Comparison of ENCODE assay signal across 8 cellular contexts in the genomic region with DNA sequence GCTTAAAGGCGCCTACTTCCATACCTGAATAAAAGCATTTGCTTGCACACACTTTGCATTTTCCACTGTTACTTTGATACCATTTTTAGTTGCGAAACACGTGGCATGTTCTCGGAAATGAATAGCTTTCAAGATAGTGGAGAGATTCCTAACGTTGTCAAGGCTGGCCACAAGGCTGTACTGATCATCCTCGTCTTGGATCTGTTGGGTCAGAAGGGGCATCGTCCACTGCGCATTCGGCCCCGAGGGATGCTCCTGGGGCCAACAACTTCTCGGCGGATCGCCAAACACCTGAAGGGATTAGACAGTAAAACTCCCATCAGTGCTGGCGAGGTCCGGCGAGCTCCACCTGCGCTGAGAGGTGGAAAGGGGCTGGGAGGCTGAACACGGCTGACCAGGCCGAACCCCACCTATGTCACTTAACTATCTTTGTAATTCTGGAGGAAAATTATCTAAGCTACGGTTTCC. TPM values are rescaled to one million over a fixed set of nuclear protein-coding genes. Genes with fewer than 3 reads are reported as not detected.
DNase-seq lines count a peak whose midpoint lies in the region; ATAC-seq and TF ChIP-seq lines count a peak whose summit lies in the region.

No MANE protein-coding gene starts in this region.

- peaks cover 34% of the 10 kb centered on the region for H3K4me1 ChIP-seq in CD8-positive, alpha-beta memory T cell (ENCODE audit: insufficient read depth, low read length)
- H3K4me1 ChIP-seq in fibroblast of lung (ENCODE audit: control insufficient read depth, extremely low read depth, insufficient read depth, low read length) (peaks cover 4% of the 10 kb centered on the region), osteoblast (ENCODE audit: insufficient read depth, low read length) (peaks cover 29% of the 10 kb centered on the region)

- H3K36me3 ChIP-seq in CD8-positive, alpha-beta memory T cell (ENCODE audit: insufficient read depth, low read length), result peaks cover 19% of the 10 kb centered on the region
- H3K36me3 ChIP-seq in fibroblast of lung (ENCODE audit: control insufficient read depth, insufficient read depth, low read length) (peaks cover 8% of the 10 kb centered on the region), osteoblast (ENCODE audit: insufficient read depth, low read length) (peaks cover 27% of the 10 kb centered on the region)

- POLR2A ChIA-PET in CD8-positive, alpha-beta memory T cell (lab: Charles Lee), result interaction anchor here (0.7 to 4.0 kb wide), 4 partner anchors 14 to 1962 kb away, joined by 3 to 97 read pairs (median 9); a partner anchor contains a TSS

- H3K9ac ChIP-seq in fibroblast of lung (ENCODE audit: insufficient read depth, low read length), result peak overlapping the region; percentile 80

- peak in 1 of 5 donors; percentile 2 for DNase-seq in CD8-positive, alpha-beta memory T cell
- peak; percentile 49 for DNase-seq in UCSD-AML1 (lab: John Stamatoyannopoulos, UW; ENCODE audit: unreplicated experiment)
- DNase-seq in fibroblast of lung (ENCODE audit: low read depth in 2 of 2), result peak in 1 of 2 donors; percentile 45
- DNase-seq in osteoblast (ENCODE audit: insufficient read length, low spot score, missing footprints), result peak; percentile 55
- no peak for DNase-seq in NCI-H1092 (lab: John Stamatoyannopoulos, UW)
- no peak for DNase-seq in T-helper 17 cell

- H3K9me3 Mint-ChIP-seq in CD8-positive, alpha-beta memory T cell, result no peaks in the 10 kb centered on the region

- H3K4me3 ChIP-seq in CD8-positive, alpha-beta memory T cell (ENCODE audit: low read length), result peak overlapping the region; percentile 78
- peak overlapping the region; percentile 65 to 99 (median 95) for H3K4me3 ChIP-seq in fibroblast of lung (replicated peaks in 1 of 4; ENCODE audit: control extremely low read depth in 1 of 4, insufficient read depth in 1 of 4, low read depth in 3 of 4, low read length in 4 of 4)
- H3K4me3 ChIP-seq in osteoblast (ENCODE audit: insufficient read depth, low read length), result peak overlapping the region; percentile 96

- peak; percentile 14 for ATAC-seq in GM19452 (IDR thresholded peaks at IDR 0.05; ENCODE audit: unreplicated experiment)
- peak; percentile 24 for ATAC-seq in HG03439 (IDR thresholded peaks at IDR 0.05; ENCODE audit: unreplicated experiment)
- no peak for ATAC-seq in T-helper 17 cell

- no peak for TF ChIP-seq CTCF in fibroblast of lung (conservative IDR thresholded peaks at IDR 0.05 in 1 of 2, IDR thresholded peaks at IDR 0.05 in 1 of 2; ENCODE audit: low read depth in 1 of 2, low read length in 2 of 2)
- no peak for TF ChIP-seq CTCF in osteoblast (IDR thresholded peaks at IDR 0.05; ENCODE audit: extremely low read depth, low read depth, low read length)

- H4K20me1 ChIP-seq in fibroblast of lung (ENCODE audit: control insufficient read depth, extremely low read depth, insufficient read depth, low read length), result no peaks in the 10 kb centered on the region
- peaks cover 5% of the 10 kb centered on the region for H4K20me1 ChIP-seq in osteoblast (ENCODE audit: insufficient read depth, low read length)

- H3K4me1 Mint-ChIP-seq in CD8-positive, alpha-beta memory T cell, result peaks cover 28 to 49% (median 38%) of the 10 kb centered on the region in 3 donors
- peaks cover 35% of the 10 kb centered on the region for H3K4me1 Mint-ChIP-seq in T-helper 17 cell

- peaks cover 0 to 36% (median 4%) of the 10 kb centered on the region in 3 donors for H3K36me3 Mint-ChIP-seq in CD8-positive, alpha-beta memory T cell
- peaks cover 2% of the 10 kb centered on the region for H3K36me3 Mint-ChIP-seq in T-helper 17 cell (ENCODE audit: low read depth)

- H3K27ac ChIP-seq in CD8-positive, alpha-beta memory T cell (ENCODE audit: low read depth, low read length), result peak overlapping the region; percentile 89
- H3K27ac ChIP-seq in fibroblast of lung (ENCODE audit: insufficient read depth, low read length), result peak overlapping the region; percentile 75
- H3K27ac ChIP-seq in osteoblast (ENCODE audit: low read depth, low read length), result peak overlapping the region; percentile 82

- no peak overlapping the region for H3K27ac Mint-ChIP-seq in CD8-positive, alpha-beta memory T cell
- no peak overlapping the region for H3K27ac Mint-ChIP-seq in T-helper 17 cell

- H3K27me3 Mint-ChIP-seq in CD8-positive, alpha-beta memory T cell, result no peaks in the 10 kb centered on the region
- no peaks in the 10 kb centered on the region for H3K27me3 Mint-ChIP-seq in T-helper 17 cell

- CTCF ChIA-PET in CD8-positive, alpha-beta memory T cell (lab: Charles Lee), result interaction anchor here (0.7 to 4.1 kb wide), 7 partner anchors 9 to 88 kb away, joined by 3 to 32 read pairs (median 4); a partner anchor contains a TSS

- H2AFZ ChIP-seq in fibroblast of lung (ENCODE audit: low read length), result peak overlapping the region; percentile 27
- peak overlapping the region; percentile 95 for H2AFZ ChIP-seq in osteoblast (ENCODE audit: low read length)

- peaks cover 69% of the 10 kb centered on the region for H3K79me2 ChIP-seq in fibroblast of lung (ENCODE audit: control insufficient read depth, insufficient read depth, low read length)
- peaks cover 65% of the 10 kb centered on the region for H3K79me2 ChIP-seq in osteoblast (ENCODE audit: insufficient read depth, low read length)

- no peak overlapping the region for H3K4me3 Mint-ChIP-seq in CD8-positive, alpha-beta memory T cell
- H3K4me3 Mint-ChIP-seq in T-helper 17 cell, result no peak overlapping the region

- H3K4me2 ChIP-seq in fibroblast of lung (ENCODE audit: extremely low read depth, insufficient read depth, low read length), result peak overlapping the region; percentile 94
- peak overlapping the region; percentile 98 for H3K4me2 ChIP-seq in osteoblast (ENCODE audit: insufficient read depth, low read length)

- no peaks in the 10 kb centered on the region for H3K9me3 ChIP-seq in CD8-positive, alpha-beta memory T cell (ENCODE audit: low read length)
- H3K9me3 ChIP-seq in fibroblast of lung (ENCODE audit: control insufficient read depth, insufficient read depth, low read depth, low read length) (no peaks in the 10 kb centered on the region), osteoblast (ENCODE audit: low read depth, low read length) (no peaks in the 10 kb centered on the region), T-helper 17 cell (ENCODE audit: control insufficient read depth, low read length, poor library complexity, severe bottlenecking) (no peaks in the 10 kb centered on the region)

- no peaks in the 10 kb centered on the region for H3K27me3 ChIP-seq in CD8-positive, alpha-beta memory T cell (ENCODE audit: insufficient read depth, low read length, poor library complexity, severe bottlenecking)
- H3K27me3 ChIP-seq in fibroblast of lung (ENCODE audit: control insufficient read depth, insufficient read depth, low read length), result no peaks in the 10 kb centered on the region
- H3K27me3 ChIP-seq in osteoblast (ENCODE audit: insufficient read depth, low read length), result no peaks in the 10 kb centered on the region

RNA-seq across cellular contexts. Expression of a gene that starts 0.6 kb away (rescaled TPM):
- total RNA-seq in CD8-positive, alpha-beta memory T cell, result 10 to 100 TPM; 41.3 to 44.2 TPM
- polyA plus RNA-seq in CD8-positive, alpha-beta memory T cell, result 23.5 TPM
- total RNA-seq in fibroblast of lung (69.6 and 123 TPM in 2 replicates), osteoblast (54.6 and 58.3 TPM in 2 replicates), T-helper 17 cell (10 to 100 TPM; 25.4 to 32.4 TPM)
- 40.4 and 46.9 TPM in 2 replicates for polyA plus RNA-seq in fibroblast of lung
- 41.0 and 41.7 TPM in 2 replicates for polyA plus RNA-seq in fibroblast of lung (2012)
- polyA minus RNA-seq in fibroblast of lung (ENCODE audit: low replicate concordance), result 8.2 and 9.8 TPM in 2 replicates

RNA-seq across cellular contexts. Expression of a gene that starts 0.8 kb away (rescaled TPM):
- 100 to 1,000 TPM; 102 to 114 TPM for total RNA-seq in CD8-positive, alpha-beta memory T cell
- 53.4 TPM for polyA plus RNA-seq in CD8-positive, alpha-beta memory T cell
- total RNA-seq in fibroblast of lung (40.8 and 46.9 TPM in 2 replicates), osteoblast (54.2 and 59.7 TPM in 2 replicates), T-helper 17 cell (10 to 100 TPM; 20.6 to 24.4 TPM)
- polyA plus RNA-seq in fibroblast of lung, result 42.3 and 84.2 TPM in 2 replicates
- polyA plus RNA-seq in fibroblast of lung (2012), result 28.8 and 57.8 TPM in 2 replicates
- polyA minus RNA-seq in fibroblast of lung (ENCODE audit: low replicate concordance), result 0.43 and 4.4 TPM in 2 replicates

RNA-seq across cellular contexts. Expression of a gene that starts 14.7 kb away (rescaled TPM):
- total RNA-seq in CD8-positive, alpha-beta memory T cell, result 10 to 100 TPM; 64.7 to 70.6 TPM
- polyA plus RNA-seq in CD8-positive, alpha-beta memory T cell, result 31.0 TPM
- 49.8 and 64.4 TPM in 2 replicates for total RNA-seq in fibroblast of lung
- polyA plus RNA-seq in fibroblast of lung, result 56.6 and 60.4 TPM in 2 replicates
- 48.3 and 49.5 TPM in 2 replicates for polyA plus RNA-seq in fibroblast of lung (2012)
- 1.7 and 3.4 TPM in 2 replicates for polyA minus RNA-seq in fibroblast of lung (ENCODE audit: low replicate concordance)
- 31.5 and 32.2 TPM in 2 replicates for total RNA-seq in osteoblast
- total RNA-seq in T-helper 17 cell, result 10 to 100 TPM; 54.0 to 54.3 TPM

Comparison
In these comparisons a context has a peak if more than half of its experiments do, and no peak if none do; other contexts are left out.
1. DNase-seq: peak in UCSD-AML1 (single experiment) and osteoblast (single experiment); none in NCI-H1092 (single experiment) and T-helper 17 cell (0 of 3).
2. Peak in every context shown above with its lines, with median percentiles within 50 percentile points of each other: H3K27ac ChIP-seq and H3K4me3 ChIP-seq.